Comparison of ENCODE assay signal across 10 cellular contexts in genomic region chr1:27544818-27545612, GRCh38. TPM values are rescaled to one million over a fixed set of nuclear protein-coding genes. Genes with fewer than 3 reads are reported as not detected.
DNase-seq lines count a peak whose midpoint lies in the region; ATAC-seq, FAIRE-seq and TF ChIP-seq lines count a peak whose summit lies in the region.
"Had no signal": no experiment of that assay in that cellular context is flagged by ENCODE, and none has a peak within 500 bp of the region (broad histone marks: within the 10 kb centered on the region; RNA-seq: fewer than 3 reads in every experiment).

No MANE protein-coding gene starts in this region.

- no peak for TF ChIP-seq POLR2A in H1 (IDR thresholded peaks at IDR 0.05; ENCODE audit: control extremely low read depth in 1 of 2, low read depth in 2 of 2, low read length in 2 of 2)
- TF ChIP-seq POLR2A in uterus (IDR thresholded peaks at IDR 0.05), result no peak

- H3K27ac ChIP-seq in H1 (ENCODE audit: low read depth, low read length) (no peak overlapping the region), uterus (peak overlapping the region; percentile 81 to 98)

- no peak overlapping the region for H3K4me2 ChIP-seq in H1 (ENCODE audit: insufficient read depth in 1 of 2, low read depth in 2 of 2, low read length in 2 of 2)

- H3K18ac ChIP-seq in H1 (ENCODE audit: extremely low read depth, low read length), result no peak overlapping the region

- no peak overlapping the region for H2BK120ac ChIP-seq in H1 (replicated peaks; ENCODE audit: low read depth, low read length)

- no peak for TF ChIP-seq EP300 in H1 (IDR thresholded peaks at IDR 0.05; ENCODE audit: borderline replicate concordance in 1 of 2, low read depth in 2 of 2, low read length in 2 of 2)

- H3K36me3 ChIP-seq in H1 (ENCODE audit: control insufficient read depth in 2 of 4, insufficient read depth in 4 of 4, low read length in 3 of 4) (peaks cover 4 to 24% (median 11%) of the 10 kb centered on the region in 4 experiments; a peak in 5 of 8 replicates), uterus (no peaks in the 10 kb centered on the region)

- no peaks in the 10 kb centered on the region for H3K9me3 Mint-ChIP-seq in activated CD8-positive, alpha-beta memory T cell treated with anti-CD3 and anti-CD28 coated beads, Interleukin-2, amount 10 ng/mL, durations not matched to agents 7 days and 5 days (ENCODE audit: low read depth)

- no peak overlapping the region for H4K5ac ChIP-seq in H1 (ENCODE audit: insufficient read length, low read depth, low read length)

- H3K27me3 Mint-ChIP-seq in activated CD8-positive, alpha-beta memory T cell treated with anti-CD3 and anti-CD28 coated beads, Interleukin-2, amount 10 ng/mL, durations not matched to agents 7 days and 5 days, result no peaks in the 10 kb centered on the region

- no peaks in the 10 kb centered on the region for H3K36me3 Mint-ChIP-seq in activated CD8-positive, alpha-beta memory T cell treated with anti-CD3 and anti-CD28 coated beads, Interleukin-2, amount 10 ng/mL, durations not matched to agents 7 days and 5 days

- peak overlapping the region; percentile 30 for H3K27ac Mint-ChIP-seq in activated CD8-positive, alpha-beta memory T cell treated with anti-CD3 and anti-CD28 coated beads, Interleukin-2, amount 10 ng/mL, durations not matched to agents 7 days and 5 days

- peaks cover 0 to 7% (median 4%) of the 10 kb centered on the region in 4 experiments; a peak in 5 of 7 replicates for H3K4me1 ChIP-seq in H1 (replicated peaks in 1 of 4; ENCODE audit: control insufficient read depth in 3 of 4, insufficient read depth in 4 of 4, low read length in 3 of 4)
- H3K4me1 ChIP-seq in uterus, result peaks cover 23 to 34% of the 10 kb centered on the region in 2 donors

- no peak overlapping the region for H2AK5ac ChIP-seq in H1 (ENCODE audit: low read depth, low read length)

- TF ChIP-seq RAD21 in H1 (IDR thresholded peaks at IDR 0.05 in 1 of 2, conservative IDR thresholded peaks at IDR 0.05 in 1 of 2; ENCODE audit: low read depth in 2 of 2, low read length in 2 of 2), result no peak

- H2BK12ac ChIP-seq in H1 (ENCODE audit: low read depth, low read length), result no peak overlapping the region

- H3K4ac ChIP-seq in H1 (replicated peaks; ENCODE audit: insufficient read length, low read depth, low read length), result no peak overlapping the region

- H3K27me3 ChIP-seq in H1 (replicated peaks in 1 of 4; ENCODE audit: control insufficient read depth in 3 of 4, extremely low read depth in 1 of 4, insufficient read depth in 3 of 4, low read length in 3 of 4) (no peaks in the 10 kb centered on the region), uterus (no peaks in the 10 kb centered on the region)

- ATAC-seq in activated CD8-positive, alpha-beta memory T cell treated with anti-CD3 and anti-CD28 coated beads, Interleukin-2, amount 10 ng/mL, durations not matched to agents 7 days and 5 days, result no peak
- ATAC-seq in GM21447 (IDR thresholded peaks at IDR 0.05; ENCODE audit: unreplicated experiment) (no peak), GM21786 (IDR thresholded peaks at IDR 0.05; ENCODE audit: unreplicated experiment) (no peak)

- no peak for TF ChIP-seq CTCF in H1 (IDR thresholded peaks at IDR 0.05; ENCODE audit: control extremely low read depth in 1 of 3, insufficient read depth in 1 of 3, low read depth in 1 of 3, low read length in 3 of 3)
- TF ChIP-seq CTCF in uterus (IDR thresholded peaks at IDR 0.05), result no peak

- H2BK20ac ChIP-seq in H1 (ENCODE audit: low read length), result no peak overlapping the region

- no peak overlapping the region for H3K4me3 Mint-ChIP-seq in activated CD8-positive, alpha-beta memory T cell treated with anti-CD3 and anti-CD28 coated beads, Interleukin-2, amount 10 ng/mL, durations not matched to agents 7 days and 5 days

- no peak overlapping the region for H3K14ac ChIP-seq in H1 (ENCODE audit: insufficient read length)

- no peak for DNase-seq in activated CD8-positive, alpha-beta memory T cell treated with anti-CD3 and anti-CD28 coated beads, Interleukin-2, amount 10 ng/mL, durations not matched to agents 7 days and 5 days
- no peak for DNase-seq in activated CD8-positive, alpha-beta memory T cell treated with anti-CD3 and anti-CD28 coated beads, Interleukin-2, amount 50 U/mL, for 4 hours
- DNase-seq in H1 (ENCODE audit: low read depth in 1 of 2, low spot score in 2 of 2) (no peak), myocyte (ENCODE audit: low read depth) (peak; percentile 83), uterus (peak; percentile 71 to 84)
- no peak for DNase-seq in activated CD4-positive, alpha-beta T cell treated with anti-CD3 and anti-CD28 coated beads, Interleukin-2, amount 50 U/mL, for 48 hours
- DNase-seq: NCI-H1417 had no signal

- peaks cover 4% of the 10 kb centered on the region for H3K4me1 Mint-ChIP-seq in activated CD8-positive, alpha-beta memory T cell treated with anti-CD3 and anti-CD28 coated beads, Interleukin-2, amount 10 ng/mL, durations not matched to agents 7 days and 5 days

- POLR2A ChIA-PET in H1 (lab: Charles Lee; ENCODE audit: partially characterized antibody), result interaction anchor here (0.6 to 1.3 kb wide), 3 partner anchors 10 to 22 kb away, joined by 3 to 5 read pairs (median 3); no protein-coding TSS in a partner anchor

- H3K9me3 ChIP-seq in H1 (ENCODE audit: insufficient read depth in 2 of 2, low read depth in 1 of 2, low read length in 1 of 2), result no peaks in the 10 kb centered on the region
- H3K9me3 ChIP-seq in uterus, result no peaks in the 10 kb centered on the region

- H2BK15ac ChIP-seq in H1 (ENCODE audit: low read length), result no peak overlapping the region

- H3K79me1 ChIP-seq in H1 (ENCODE audit: low read depth, low read length), result no peaks in the 10 kb centered on the region; the same call in 1 of the 2 replicates

- intact Hi-C loops in uterus (cut with DNase I; ENCODE audit: low total_unique reads), result no loop called here

- no peak overlapping the region for H3K4me3 ChIP-seq in H1 (ENCODE audit: extremely low read depth in 1 of 4, insufficient read depth in 2 of 4, low read depth in 3 of 4, low read length in 4 of 4)
- no peak overlapping the region for H3K4me3 ChIP-seq in uterus

- no peak overlapping the region for H2AFZ ChIP-seq in H1 (ENCODE audit: low read length)

- peaks cover 0 to 1% of the 10 kb centered on the region in 2 experiments for H4K20me1 ChIP-seq in H1 (replicated peaks in 1 of 2; ENCODE audit: control insufficient read depth in 1 of 2, insufficient read depth in 2 of 2, low read length in 2 of 2)

- 88% methylated on average over 12 of the region's 12 CpGs; no CpG with 5 or more reads in 1 of the 2 experiments for WGBS in H1 (ENCODE audit: extremely low coverage in 1 of 2, insufficient coverage in 1 of 2, insufficient read length in 1 of 2, insufficient replicate concordance in 2 of 2, low coverage in 1 of 2, low lambda C conversion rate in 2 of 2, missing lambda C conversion rate in 1 of 2), 2 experiments

- no peak overlapping the region for H3K56ac ChIP-seq in H1 (replicated peaks; ENCODE audit: insufficient read length, low read depth, low read length)

- H3K9ac ChIP-seq in H1 (replicated peaks in 1 of 4; ENCODE audit: extremely low read depth in 1 of 4, low read depth in 3 of 4, low read length in 3 of 4), result no peak overlapping the region

- no peaks in the 10 kb centered on the region for H3K23me2 ChIP-seq in H1 (ENCODE audit: low read depth, low read length)

- H2BK5ac ChIP-seq in H1 (ENCODE audit: low read depth, low read length), result peak overlapping the region; percentile 62; the same call in 1 of the 2 replicates

- H4K8ac ChIP-seq in H1 (ENCODE audit: extremely low read depth, insufficient read depth, low read length), result no peak overlapping the region; the same call in 1 of the 2 replicates

- CTCF ChIA-PET in activated CD8-positive, alpha-beta memory T cell treated with anti-CD3 and anti-CD28 coated beads, Interleukin-2, amount 10 ng/mL, durations not matched to agents 7 days and 5 days (lab: Charles Lee), result interaction anchor here (1.0 to 5.7 kb wide), 2 partner anchors 12 to 34 kb away, joined by 3 to 22 read pairs; no protein-coding TSS in a partner anchor
- CTCF ChIA-PET in H1 (lab: Charles Lee; ENCODE audit: partially characterized antibody), result interaction anchor here (1.0 to 56.1 kb wide), 8 partner anchors 3 to 132 kb away, joined by 3 to 1807 read pairs (median 436); partner anchors contain the start of gene AHDC1

- H3K23ac ChIP-seq in H1 (ENCODE audit: insufficient read length), result no peak overlapping the region

- no peak for FAIRE-seq in H1 (lab: Jason Lieb, UNC)
- FAIRE-seq: GM18507 had no signal

- H4K91ac ChIP-seq in H1 (replicated peaks; ENCODE audit: insufficient read length, low read length), result no peak overlapping the region

- H3K79me2 ChIP-seq in H1 (ENCODE audit: control insufficient read depth in 1 of 2, insufficient read depth in 2 of 2, low read length in 2 of 2), result no peaks in the 10 kb centered on the region

RNA-seq across cellular contexts. Expression of gene WASF2, which starts 55.0 kb away (rescaled TPM):
- total RNA-seq in activated CD8-positive, alpha-beta memory T cell treated with anti-CD3 and anti-CD28 coated beads, Interleukin-2, amount 10 ng/mL, durations not matched to agents 7 days and 5 days, result 100 to 1,000 TPM; 113 to 117 TPM
- 78.9 and 86.6 TPM in 2 replicates for total RNA-seq in H1 (2021; fragmentation: NEBNext Ultra II Directional; extraction: Animal tissue kit (Norgen Biotek cat#: 25700))
- polyA plus RNA-seq in H1 (2011; rRNA removed), result 32.1 and 44.3 TPM in 2 replicates
- 26.2 TPM for polyA plus RNA-seq in H1 (2011; cell fraction: cytosol; rRNA removed)
- 60.6 TPM for polyA plus RNA-seq in H1 (2011; cell fraction: nucleus; rRNA removed)
- polyA plus RNA-seq in H1 (2012, experiment 1 of 2), result 42.0 to 51.1 TPM (median 44.6 TPM) in 4 replicates
- polyA plus RNA-seq in H1 (2012, experiment 2 of 2), result 36.9 TPM
- 43.5 TPM for polyA plus RNA-seq in H1 (2013, experiment 1 of 2)
- 43.4 TPM for polyA plus RNA-seq in H1 (2013, experiment 2 of 2)
- polyA minus RNA-seq in H1 (2011; rRNA and poly(A)+ RNA removed), result 32.2 and 35.0 TPM in 2 replicates
- 28.4 TPM for polyA minus RNA-seq in H1 (2011; cell fraction: cytosol; rRNA and poly(A)+ RNA removed)
- 26.5 TPM for polyA minus RNA-seq in H1 (2011; cell fraction: nucleus; rRNA and poly(A)+ RNA removed)
- total RNA-seq in myocyte (17.3 and 18.2 TPM in 2 replicates), uterus (100 to 1,000 TPM in 1 of 4 donors, 10 to 100 TPM in 3; 27.2 to 178 (median 41.1) TPM)
- 65.6 TPM for polyA plus RNA-seq in myocyte (2012)

RNA-seq across cellular contexts. Expression of gene AHDC1, which starts 58.9 kb away (rescaled TPM):
- total RNA-seq in activated CD8-positive, alpha-beta memory T cell treated with anti-CD3 and anti-CD28 coated beads, Interleukin-2, amount 10 ng/mL, durations not matched to agents 7 days and 5 days, result 10 to 100 TPM; 15.8 to 18.5 TPM
- total RNA-seq in H1 (2021; fragmentation: NEBNext Ultra II Directional; extraction: Animal tissue kit (Norgen Biotek cat#: 25700)), result 35.1 and 39.4 TPM in 2 replicates
- polyA plus RNA-seq in H1 (2011; rRNA removed), result 4.4 and 8.6 TPM in 2 replicates
- 3.3 TPM for polyA plus RNA-seq in H1 (2011; cell fraction: cytosol; rRNA removed)
- polyA plus RNA-seq in H1 (2011; cell fraction: nucleus; rRNA removed), result 17.1 TPM
- 18.4 to 23.0 TPM (median 21.1 TPM) in 4 replicates for polyA plus RNA-seq in H1 (2012, experiment 1 of 2)
- polyA plus RNA-seq in H1 (2012, experiment 2 of 2), result 17.0 TPM
- 11.2 TPM for polyA plus RNA-seq in H1 (2013, experiment 1 of 2)
- 11.1 TPM for polyA plus RNA-seq in H1 (2013, experiment 2 of 2)
- 4.4 and 6.1 TPM in 2 replicates for polyA minus RNA-seq in H1 (2011; rRNA and poly(A)+ RNA removed)
- polyA minus RNA-seq in H1 (2011; cell fraction: cytosol; rRNA and poly(A)+ RNA removed), result 11.9 TPM
- polyA minus RNA-seq in H1 (2011; cell fraction: nucleus; rRNA and poly(A)+ RNA removed), result 10.5 TPM
- 46.6 and 55.3 TPM in 2 replicates for total RNA-seq in myocyte
- 67.3 TPM for polyA plus RNA-seq in myocyte (2012)
- 100 to 1,000 TPM in 1 of 4 donors, 10 to 100 TPM in 3; 11.2 to 179 (median 50.7) TPM for total RNA-seq in uterus

Comparison
In these comparisons a context has a peak if more than half of its experiments do, and no peak if none do; other contexts are left out.
1. DNase-seq: peak in myocyte (single experiment) and uterus (2 of 2); none in activated CD8-positive, alpha-beta memory T cell treated with anti-CD3 and anti-CD28 coated beads, Interleukin-2, amount 10 ng/mL, durations not matched to agents 7 days and 5 days (single experiment), activated CD8-positive, alpha-beta memory T cell treated with anti-CD3 and anti-CD28 coated beads, Interleukin-2, amount 50 U/mL, for 4 hours (single experiment), H1 (0 of 2) and activated CD4-positive, alpha-beta T cell treated with anti-CD3 and anti-CD28 coated beads, Interleukin-2, amount 50 U/mL, for 48 hours (0 of 2).